ENCODE assay signal across 18 cellular contexts in genomic region chr5:98585661-98586310, GRCh38.
"Had no signal": no experiment of that assay in that cellular context is flagged by ENCODE, and none has a peak within 500 bp of the region (broad histone marks: within the 10 kb centered on the region; RNA-seq: fewer than 3 reads in every experiment).

No MANE protein-coding gene starts in this region.

- ATAC-seq: activated CD8-positive, alpha-beta memory T cell treated with anti-CD3 and anti-CD28 coated beads, Interleukin-2, amount 10 ng/mL, durations not matched to agents 7 days and 5 days; T-cell had no signal

- H3K4me3 Mint-ChIP-seq: activated CD4-positive, alpha-beta memory T cell treated with anti-CD3 and anti-CD28 coated beads, Interleukin-2, amount 10 ng/mL, durations not matched to agents 7 days and 5 days; activated CD8-positive, alpha-beta memory T cell treated with anti-CD3 and anti-CD28 coated beads, Interleukin-2, amount 10 ng/mL, durations not matched to agents 7 days and 5 days; activated naive CD8-positive, alpha-beta T cell; brain; endodermal cell; mesothelial cell of epicardium; nephron; stimulated activated naive CD8-positive, alpha-beta T cell treated with anti-CD3 and anti-CD28 coated beads, Interleukin-15, Interleukin-2, amounts not matched to agents 100 ng/mL and 50 ng/mL, for 24 hours; T-cell had no signal

- DNase-seq: activated CD4-positive, alpha-beta memory T cell treated with anti-CD3 and anti-CD28 coated beads, Interleukin-2, amount 10 ng/mL, durations not matched to agents 7 days and 5 days; activated CD4-positive, alpha-beta T cell treated with anti-CD3 and anti-CD28 coated beads for 48 hours; activated CD4-positive, CD25-positive, alpha-beta regulatory T cell; activated CD8-positive, alpha-beta memory T cell treated with anti-CD3 and anti-CD28 coated beads, Interleukin-2, amount 10 ng/mL, durations not matched to agents 7 days and 5 days; central memory CD4-positive, alpha-beta T cell; endodermal cell; occipital lobe; T-cell; transverse colon; uterus had no signal

- H3K36me3 ChIP-seq: suprapubic skin, transverse colon, uterus had no signal

- H3K27ac ChIP-seq: epithelial cell of prostate, suprapubic skin, transverse colon, uterus had no signal

- H3K36me3 Mint-ChIP-seq: activated CD8-positive, alpha-beta memory T cell treated with anti-CD3 and anti-CD28 coated beads, Interleukin-2, amount 10 ng/mL, durations not matched to agents 7 days and 5 days; activated naive CD8-positive, alpha-beta T cell; brain; mesothelial cell of epicardium; T-cell had no signal

- H3K9me3 ChIP-seq: suprapubic skin, transverse colon, uterus had no signal

- H3K27ac Mint-ChIP-seq: activated CD4-positive, alpha-beta memory T cell treated with anti-CD3 and anti-CD28 coated beads, Interleukin-2, amount 10 ng/mL, durations not matched to agents 7 days and 5 days; activated CD8-positive, alpha-beta memory T cell treated with anti-CD3 and anti-CD28 coated beads, Interleukin-2, amount 10 ng/mL, durations not matched to agents 7 days and 5 days; activated naive CD8-positive, alpha-beta T cell; brain; endodermal cell; mesothelial cell of epicardium; nephron; stimulated activated naive CD8-positive, alpha-beta T cell treated with anti-CD3 and anti-CD28 coated beads, Interleukin-15, Interleukin-2, amounts not matched to agents 100 ng/mL and 50 ng/mL, for 24 hours; T-cell had no signal

- H3K4me3 ChIP-seq: lung, suprapubic skin, transverse colon, uterus had no signal

- H3K4me1 Mint-ChIP-seq: activated CD4-positive, alpha-beta memory T cell treated with anti-CD3 and anti-CD28 coated beads, Interleukin-2, amount 10 ng/mL, durations not matched to agents 7 days and 5 days; activated CD8-positive, alpha-beta memory T cell treated with anti-CD3 and anti-CD28 coated beads, Interleukin-2, amount 10 ng/mL, durations not matched to agents 7 days and 5 days; T-cell had no signal

- H3K27me3 ChIP-seq: suprapubic skin, transverse colon, uterus had no signal

- H3K9me3 Mint-ChIP-seq: activated CD4-positive, alpha-beta memory T cell treated with anti-CD3 and anti-CD28 coated beads, Interleukin-2, amount 10 ng/mL, durations not matched to agents 7 days and 5 days had no signal

- H3K4me1 ChIP-seq: uterus had no signal

- H3K27me3 Mint-ChIP-seq: activated CD4-positive, alpha-beta memory T cell treated with anti-CD3 and anti-CD28 coated beads, Interleukin-2, amount 10 ng/mL, durations not matched to agents 7 days and 5 days; activated CD8-positive, alpha-beta memory T cell treated with anti-CD3 and anti-CD28 coated beads, Interleukin-2, amount 10 ng/mL, durations not matched to agents 7 days and 5 days had no signal
